In the genomic region with DNA sequence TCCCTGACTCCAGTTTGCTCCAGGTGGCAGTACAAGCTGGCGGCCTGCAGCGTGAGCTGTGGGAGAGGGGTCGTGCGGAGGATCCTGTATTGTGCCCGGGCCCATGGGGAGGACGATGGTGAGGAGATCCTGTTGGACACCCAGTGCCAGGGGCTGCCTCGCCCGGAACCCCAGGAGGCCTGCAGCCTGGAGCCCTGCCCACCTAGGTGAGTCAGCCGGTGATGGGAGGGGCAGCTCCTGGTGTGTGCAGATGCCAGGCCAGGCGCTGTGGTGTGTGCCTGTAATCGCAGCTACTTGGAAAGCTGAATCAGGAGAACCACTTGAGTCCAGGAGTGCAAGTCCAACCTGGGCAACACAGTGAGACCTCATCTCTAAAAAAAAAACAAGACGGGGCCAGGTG, we compare ENCODE assay signal across 1 cellular context.
TF ChIP-seq lines count a peak whose summit lies in the region.

No MANE protein-coding gene starts in this region.

TF ChIP-seq in WTC11, 78 proteins besides CTCF, POLR2A, EP300 and RAD21 (continued from another document):
- no peak for TF ChIP-seq ETV6 (CRISPR knock-in tag; IDR thresholded peaks at IDR 0.05)
- TF ChIP-seq, protein P1, sequence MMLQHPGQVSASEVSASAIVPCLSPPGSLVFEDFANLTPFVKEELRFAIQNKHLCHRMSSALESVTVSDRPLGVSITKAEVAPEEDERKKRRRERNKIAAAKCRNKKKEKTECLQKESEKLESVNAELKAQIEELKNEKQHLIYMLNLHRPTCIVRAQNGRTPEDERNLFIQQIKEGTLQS (CRISPR knock-in tag; conservative IDR thresholded peaks at IDR 0.05), result no peak
TF ChIP-seq in WTC11: peak in this region for 0.
